ENCODE assay signal across 9 cellular contexts in genomic region chr2:214069254-214069653, GRCh38.
DNase-seq lines count a peak whose midpoint lies in the region; ATAC-seq and TF ChIP-seq lines count a peak whose summit lies in the region.
"Had no signal": no experiment of that assay in that cellular context is flagged by ENCODE, and none has a peak within 500 bp of the region (broad histone marks: within the 10 kb centered on the region; RNA-seq: fewer than 3 reads in every experiment).

No MANE protein-coding gene starts in this region.

- H3K9me3 ChIP-seq in naive thymus-derived CD4-positive, alpha-beta T cell (ENCODE audit: control insufficient read depth in 2 of 3, low read length in 3 of 3) = no peaks in the 10 kb centered on the region

- no peaks in the 10 kb centered on the region for H3K27me3 ChIP-seq in naive thymus-derived CD4-positive, alpha-beta T cell (ENCODE audit: control insufficient read depth in 2 of 2, insufficient read depth in 2 of 2, low read length in 2 of 2)

- peak; percentile 89 for ATAC-seq in HG02981 (IDR thresholded peaks at IDR 0.05; ENCODE audit: unreplicated experiment)
- no peak for ATAC-seq in naive thymus-derived CD4-positive, alpha-beta T cell
- no peak for ATAC-seq in HG03095 (IDR thresholded peaks at IDR 0.05; ENCODE audit: unreplicated experiment)

- in situ Hi-C loops in GM13977 (cut with MboI; ENCODE audit: low pct_unique_long_range_greater_than_20kb, low sequenced_read_pairs, unreplicated experiment) = no loop called here

- no peak overlapping the region for H3K4me3 Mint-ChIP-seq in T-helper 2 cell treated with Interferon-gamma antibody and Interleukin-4, amounts not matched to agents 5 μg/mL and 100 μg/mL, for 36 hours
- no peak overlapping the region for H3K4me3 Mint-ChIP-seq in naive thymus-derived CD4-positive, alpha-beta T cell
- H3K4me3 Mint-ChIP-seq: stimulated activated naive CD8-positive, alpha-beta T cell treated with anti-CD3 and anti-CD28 coated beads, Interleukin-15, Interleukin-2, amounts not matched to agents 100 ng/mL and 50 ng/mL, for 24 hours had no signal

- no peaks in the 10 kb centered on the region for H3K4me1 ChIP-seq in naive thymus-derived CD4-positive, alpha-beta T cell (ENCODE audit: control insufficient read depth in 2 of 2, insufficient read depth in 2 of 2, low read length in 2 of 2)

- peaks cover 8% of the 10 kb centered on the region for H3K4me1 Mint-ChIP-seq in T-helper 2 cell treated with Interferon-gamma antibody and Interleukin-4, amounts not matched to agents 5 μg/mL and 100 μg/mL, for 36 hours (ENCODE audit: low read depth)
- H3K4me1 Mint-ChIP-seq in naive thymus-derived CD4-positive, alpha-beta T cell = no peaks in the 10 kb centered on the region

- no peak overlapping the region for H3K27ac ChIP-seq in naive thymus-derived CD4-positive, alpha-beta T cell (ENCODE audit: low read depth, low read length)

- intact Hi-C loops in naive thymus-derived CD4-positive, alpha-beta T cell (cut with micrococcal nuclease) = no loop called here

- no peak for TF ChIP-seq CTCF in GM13977 (IDR thresholded peaks at IDR 0.05; ENCODE audit: extremely low read depth, insufficient read depth, missing control alignments)

- H3K27ac Mint-ChIP-seq in T-helper 2 cell treated with Interferon-gamma antibody and Interleukin-4, amounts not matched to agents 5 μg/mL and 100 μg/mL, for 36 hours = no peak overlapping the region
- H3K27ac Mint-ChIP-seq in naive thymus-derived CD4-positive, alpha-beta T cell = no peak overlapping the region
- H3K27ac Mint-ChIP-seq: stimulated activated naive CD8-positive, alpha-beta T cell treated with anti-CD3 and anti-CD28 coated beads, Interleukin-15, Interleukin-2, amounts not matched to agents 100 ng/mL and 50 ng/mL, for 24 hours had no signal

- no peak overlapping the region for H3K4me3 ChIP-seq in naive thymus-derived CD4-positive, alpha-beta T cell (ENCODE audit: low read length)

- H3K27me3 Mint-ChIP-seq in T-helper 2 cell treated with Interferon-gamma antibody and Interleukin-4, amounts not matched to agents 5 μg/mL and 100 μg/mL, for 36 hours (ENCODE audit: low read depth) = peaks cover 2% of the 10 kb centered on the region
- H3K27me3 Mint-ChIP-seq in naive thymus-derived CD4-positive, alpha-beta T cell = peaks cover 0 to 4% (median 0%) of the 10 kb centered on the region in 5 donors
- H3K27me3 Mint-ChIP-seq: stimulated activated naive CD8-positive, alpha-beta T cell treated with anti-CD3 and anti-CD28 coated beads, Interleukin-15, Interleukin-2, amounts not matched to agents 100 ng/mL and 50 ng/mL, for 24 hours had no signal

- no peaks in the 10 kb centered on the region for H3K36me3 Mint-ChIP-seq in T-helper 2 cell treated with Interferon-gamma antibody and Interleukin-4, amounts not matched to agents 5 μg/mL and 100 μg/mL, for 36 hours (ENCODE audit: low read depth)
- H3K36me3 Mint-ChIP-seq in naive thymus-derived CD4-positive, alpha-beta T cell = no peaks in the 10 kb centered on the region

- no peaks in the 10 kb centered on the region for H3K9me3 Mint-ChIP-seq in T-helper 2 cell treated with Interferon-gamma antibody and Interleukin-4, amounts not matched to agents 5 μg/mL and 100 μg/mL, for 36 hours
- peaks cover 0 to 7% (median 0%) of the 10 kb centered on the region in 11 donors for H3K9me3 Mint-ChIP-seq in naive thymus-derived CD4-positive, alpha-beta T cell
- H3K9me3 Mint-ChIP-seq: stimulated activated naive CD8-positive, alpha-beta T cell treated with anti-CD3 and anti-CD28 coated beads, Interleukin-15, Interleukin-2, amounts not matched to agents 100 ng/mL and 50 ng/mL, for 24 hours had no signal

- DNase-seq in GM13977 (ENCODE audit: low spot score) = peak; percentile 3
- peak; percentile 54 for DNase-seq in T-helper 2 cell treated with Interferon-gamma antibody and Interleukin-4, amounts not matched to agents 5 μg/mL and 100 μg/mL, for 36 hours (ENCODE audit: low spot score)
- peak; percentile 98 for DNase-seq in kidney tubule cell (ENCODE audit: low spot score)
- no peak for DNase-seq in ureter (ENCODE audit: low spot score)
- no peak for DNase-seq in cerebellum (ENCODE audit: low spot score)
- DNase-seq in naive thymus-derived CD4-positive, alpha-beta T cell = no peak

- no peaks in the 10 kb centered on the region for H3K36me3 ChIP-seq in naive thymus-derived CD4-positive, alpha-beta T cell (ENCODE audit: control insufficient read depth in 2 of 3, insufficient read depth in 3 of 3, low read length in 3 of 3)

- POLR2A ChIA-PET in naive thymus-derived CD4-positive, alpha-beta T cell (lab: Charles Lee) = no interaction called here

- CTCF ChIA-PET in naive thymus-derived CD4-positive, alpha-beta T cell (lab: Charles Lee) = interaction anchor here (0.5 kb wide), 1 partner anchor 73 kb away, joined by 4 read pairs; no protein-coding TSS in a partner anchor

Comparison
In these comparisons a context has a peak if more than half of its experiments do, and no peak if none do; other contexts are left out.
1. DNase-seq: peak in GM13977 (single experiment), T-helper 2 cell treated with Interferon-gamma antibody and Interleukin-4, amounts not matched to agents 5 μg/mL and 100 μg/mL, for 36 hours (single experiment) and kidney tubule cell (single experiment); none in ureter (single experiment), cerebellum (single experiment) and naive thymus-derived CD4-positive, alpha-beta T cell (0 of 9).